ENCODE assay signal across 8 cellular contexts in the genomic region with DNA sequence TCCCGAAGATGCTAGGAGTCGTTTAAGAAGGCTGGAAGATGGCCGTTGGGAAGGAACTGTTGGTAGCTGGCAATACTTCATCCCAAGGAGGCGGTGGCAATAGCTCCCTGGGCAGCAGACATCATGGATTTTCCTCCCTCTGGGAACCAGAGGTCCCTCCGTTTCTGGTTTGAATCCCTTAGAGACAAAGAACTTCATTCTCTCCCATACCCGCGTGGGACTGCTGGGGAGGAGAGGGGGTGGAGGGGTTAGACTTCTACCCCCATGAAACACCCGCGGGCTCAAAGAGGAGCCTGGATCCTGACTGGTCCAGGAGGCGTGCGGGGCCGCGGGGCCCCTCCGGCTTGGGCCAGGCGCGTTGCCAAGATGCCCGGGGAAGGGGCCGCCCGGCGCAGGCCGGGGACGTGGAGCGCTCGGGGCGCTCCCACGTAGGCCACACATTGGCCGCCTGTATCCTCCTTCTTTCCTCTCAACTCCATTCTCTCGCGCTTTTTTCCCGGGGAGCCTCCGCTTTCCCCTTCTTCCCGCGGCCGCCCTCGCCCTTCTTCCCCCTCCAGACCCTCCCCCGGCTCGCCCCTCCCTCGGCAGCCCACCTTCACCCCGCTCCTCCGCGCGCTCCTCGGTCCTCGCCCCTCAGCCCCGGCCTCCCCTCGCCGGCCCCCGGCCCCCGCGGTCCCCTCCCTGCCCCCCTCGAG. TPM values are rescaled to one million over a fixed set of nuclear protein-coding genes. Genes with fewer than 3 reads are reported as not detected.
DNase-seq lines count a peak whose midpoint lies in the region; ATAC-seq and TF ChIP-seq lines count a peak whose summit lies in the region.

No MANE protein-coding gene starts in this region.

- no peaks in the 10 kb centered on the region for H3K27me3 Mint-ChIP-seq in activated CD8-positive, alpha-beta T cell treated with anti-CD3 and anti-CD28 coated beads, Interleukin-2, amount 10 ng/mL, durations not matched to agents 7 days and 5 days (ENCODE audit: low read depth)
- H3K27me3 Mint-ChIP-seq in natural killer cell treated with Interleukin-12 subunit alpha and Interleukin-12 subunit beta and Interleukin-15 and Interleukin-18, amount 100 ng/mL, for 72 hours = no peaks in the 10 kb centered on the region

- H3K4me2 ChIP-seq in fibroblast of lung (ENCODE audit: extremely low read depth, insufficient read depth, low read length) = peak overlapping the region; percentile 70

- H4K20me1 ChIP-seq in fibroblast of lung (ENCODE audit: control insufficient read depth, extremely low read depth, insufficient read depth, low read length) = peaks cover 2% of the 10 kb centered on the region

- peak; percentile 36 for ATAC-seq in activated CD8-positive, alpha-beta T cell treated with anti-CD3 and anti-CD28 coated beads, Interleukin-2, amount 10 ng/mL, durations not matched to agents 7 days and 5 days
- peak; percentile 22 to 43 for ATAC-seq in natural killer cell treated with Interleukin-12 subunit alpha and Interleukin-12 subunit beta and Interleukin-15 and Interleukin-18, amount 100 ng/mL, for 72 hours
- ATAC-seq in GM19351 (IDR thresholded peaks at IDR 0.05; ENCODE audit: unreplicated experiment) (no peak), GM21528 (IDR thresholded peaks at IDR 0.05; ENCODE audit: low FRiP score, unreplicated experiment) (no peak)

- peaks cover 2% of the 10 kb centered on the region for H3K4me1 ChIP-seq in fibroblast of lung (ENCODE audit: control insufficient read depth, extremely low read depth, insufficient read depth, low read length)

- no peak for TF ChIP-seq CTCF in fibroblast of lung (conservative IDR thresholded peaks at IDR 0.05 in 1 of 2, IDR thresholded peaks at IDR 0.05 in 1 of 2; ENCODE audit: low read depth in 1 of 2, low read length in 2 of 2)

- peak; percentile 35 for DNase-seq in activated naive CD4-positive, alpha-beta T cell treated with Interleukin-2 at 50 U/mL for 16 hours
- no peak for DNase-seq in activated naive CD4-positive, alpha-beta T cell (lab: John Stamatoyannopoulos, UW)
- DNase-seq in Kasumi-1 (lab: John Stamatoyannopoulos, UW) = peak; percentile 17 to 60
- peak; percentile 36 for DNase-seq in activated CD8-positive, alpha-beta T cell treated with anti-CD3 and anti-CD28 coated beads, Interleukin-2, amount 10 ng/mL, durations not matched to agents 7 days and 5 days
- peak; percentile 51 to 56 for DNase-seq in fibroblast of lung (ENCODE audit: low read depth in 2 of 2)
- no peak for DNase-seq in natural killer cell treated with Interleukin-12 subunit alpha and Interleukin-12 subunit beta and Interleukin-15 and Interleukin-18, amount 100 ng/mL, for 72 hours (ENCODE audit: low spot score)

- CTCF ChIA-PET in activated CD8-positive, alpha-beta T cell treated with anti-CD3 and anti-CD28 coated beads, Interleukin-2, amount 10 ng/mL, durations not matched to agents 7 days and 5 days (lab: Charles Lee) = interaction anchor here (0.9 to 7.9 kb wide), 10 partner anchors 8 to 59 kb away, joined by 3 to 124 read pairs (median 4); a partner anchor contains a TSS

- peak overlapping the region; percentile 83 for H3K27ac Mint-ChIP-seq in activated CD8-positive, alpha-beta T cell treated with anti-CD3 and anti-CD28 coated beads, Interleukin-2, amount 10 ng/mL, durations not matched to agents 7 days and 5 days
- peak overlapping the region; percentile 70 to 82 for H3K27ac Mint-ChIP-seq in natural killer cell treated with Interleukin-12 subunit alpha and Interleukin-12 subunit beta and Interleukin-15 and Interleukin-18, amount 100 ng/mL, for 72 hours

- peak overlapping the region; percentile 85 for H3K27ac ChIP-seq in fibroblast of lung (ENCODE audit: insufficient read depth, low read length)

- POLR2A ChIA-PET in activated CD8-positive, alpha-beta T cell treated with anti-CD3 and anti-CD28 coated beads, Interleukin-2, amount 10 ng/mL, durations not matched to agents 7 days and 5 days (lab: Charles Lee) = interaction anchor here (0.6 to 5.5 kb wide), 7 partner anchors 8 to 139 kb away, joined by 3 to 63 read pairs (median 5); a partner anchor contains a TSS

- peaks cover 3% of the 10 kb centered on the region for H3K36me3 ChIP-seq in fibroblast of lung (ENCODE audit: control insufficient read depth, insufficient read depth, low read length)

- peaks cover 52% of the 10 kb centered on the region for H3K79me2 ChIP-seq in fibroblast of lung (ENCODE audit: control insufficient read depth, insufficient read depth, low read length)

- no peaks in the 10 kb centered on the region for H3K27me3 ChIP-seq in fibroblast of lung (ENCODE audit: control insufficient read depth, insufficient read depth, low read length)

- H3K4me1 Mint-ChIP-seq in activated CD8-positive, alpha-beta T cell treated with anti-CD3 and anti-CD28 coated beads, Interleukin-2, amount 10 ng/mL, durations not matched to agents 7 days and 5 days (ENCODE audit: low read depth) = peaks cover 37% of the 10 kb centered on the region
- H3K4me1 Mint-ChIP-seq in natural killer cell treated with Interleukin-12 subunit alpha and Interleukin-12 subunit beta and Interleukin-15 and Interleukin-18, amount 100 ng/mL, for 72 hours (ENCODE audit: low read depth in 2 of 2) = peaks cover 31 to 37% of the 10 kb centered on the region in 2 donors

- H3K4me3 ChIP-seq in fibroblast of lung (replicated peaks in 1 of 4; ENCODE audit: control extremely low read depth in 1 of 4, insufficient read depth in 1 of 4, low read depth in 3 of 4, low read length in 4 of 4) = peak overlapping the region; percentile 49 to 98 (median 78)

- H3K4me3 Mint-ChIP-seq in activated CD8-positive, alpha-beta T cell treated with anti-CD3 and anti-CD28 coated beads, Interleukin-2, amount 10 ng/mL, durations not matched to agents 7 days and 5 days = peak overlapping the region; percentile 77
- peak overlapping the region; percentile 81 for H3K4me3 Mint-ChIP-seq in natural killer cell treated with Interleukin-12 subunit alpha and Interleukin-12 subunit beta and Interleukin-15 and Interleukin-18, amount 100 ng/mL, for 72 hours

- H3K9me3 ChIP-seq in fibroblast of lung (ENCODE audit: control insufficient read depth, insufficient read depth, low read depth, low read length) = no peaks in the 10 kb centered on the region

- no peak overlapping the region for H2AFZ ChIP-seq in fibroblast of lung (ENCODE audit: low read length)

- H3K9ac ChIP-seq in fibroblast of lung (ENCODE audit: insufficient read depth, low read length) = peak overlapping the region; percentile 60

- H3K9me3 Mint-ChIP-seq in activated CD8-positive, alpha-beta T cell treated with anti-CD3 and anti-CD28 coated beads, Interleukin-2, amount 10 ng/mL, durations not matched to agents 7 days and 5 days (ENCODE audit: insufficient read depth) = no peaks in the 10 kb centered on the region
- H3K9me3 Mint-ChIP-seq in natural killer cell treated with Interleukin-12 subunit alpha and Interleukin-12 subunit beta and Interleukin-15 and Interleukin-18, amount 100 ng/mL, for 72 hours = no peaks in the 10 kb centered on the region

- H3K36me3 Mint-ChIP-seq in activated CD8-positive, alpha-beta T cell treated with anti-CD3 and anti-CD28 coated beads, Interleukin-2, amount 10 ng/mL, durations not matched to agents 7 days and 5 days (ENCODE audit: low read depth) = peaks cover 23% of the 10 kb centered on the region
- H3K36me3 Mint-ChIP-seq in natural killer cell treated with Interleukin-12 subunit alpha and Interleukin-12 subunit beta and Interleukin-15 and Interleukin-18, amount 100 ng/mL, for 72 hours = peaks cover 11% of the 10 kb centered on the region

RNA-seq across cellular contexts. Expression of a gene that starts 0.4 kb away (rescaled TPM):
- total RNA-seq in activated CD8-positive, alpha-beta T cell treated with anti-CD3 and anti-CD28 coated beads, Interleukin-2, amount 10 ng/mL, durations not matched to agents 7 days and 5 days = 10 to 100 TPM; 80.5 to 83.2 TPM
- total RNA-seq in fibroblast of lung = 43.9 and 52.4 TPM in 2 replicates
- 65.6 and 86.3 TPM in 2 replicates for polyA plus RNA-seq in fibroblast of lung
- polyA plus RNA-seq in fibroblast of lung (2012) = 44.7 and 60.6 TPM in 2 replicates
- polyA minus RNA-seq in fibroblast of lung (ENCODE audit: low replicate concordance) = 8.0 and 11.3 TPM in 2 replicates
- 100 to 1,000 TPM in 1 of 2 donors, 10 to 100 TPM in 1; 79.8 to 102 TPM for total RNA-seq in natural killer cell treated with Interleukin-12 subunit alpha and Interleukin-12 subunit beta and Interleukin-15 and Interleukin-18, amount 100 ng/mL, for 72 hours

RNA-seq across cellular contexts. Expression of a gene that starts 19.0 kb away (rescaled TPM):
- 10 to 100 TPM; 66.2 to 67.7 TPM for total RNA-seq in activated CD8-positive, alpha-beta T cell treated with anti-CD3 and anti-CD28 coated beads, Interleukin-2, amount 10 ng/mL, durations not matched to agents 7 days and 5 days
- total RNA-seq in fibroblast of lung = 24.9 and 26.8 TPM in 2 replicates
- 38.8 and 45.7 TPM in 2 replicates for polyA plus RNA-seq in fibroblast of lung
- 37.0 and 38.7 TPM in 2 replicates for polyA plus RNA-seq in fibroblast of lung (2012)
- 48.8 and 56.0 TPM in 2 replicates for polyA minus RNA-seq in fibroblast of lung (ENCODE audit: low replicate concordance)
- total RNA-seq in natural killer cell treated with Interleukin-12 subunit alpha and Interleukin-12 subunit beta and Interleukin-15 and Interleukin-18, amount 100 ng/mL, for 72 hours = 100 to 1,000 TPM in 1 of 2 donors, 10 to 100 TPM in 1; 83.1 to 101 TPM

RNA-seq across cellular contexts. Expression of a gene that starts 20.9 kb away (rescaled TPM):
- total RNA-seq in activated CD8-positive, alpha-beta T cell treated with anti-CD3 and anti-CD28 coated beads, Interleukin-2, amount 10 ng/mL, durations not matched to agents 7 days and 5 days = 1 to 10 TPM; 4.1 to 4.9 TPM
- total RNA-seq in fibroblast of lung = 1.8 and 5.3 TPM in 2 replicates
- 3.3 and 4.0 TPM in 2 replicates for polyA plus RNA-seq in fibroblast of lung
- polyA plus RNA-seq in fibroblast of lung (2012) = 9.4 and 10.7 TPM in 2 replicates
- polyA minus RNA-seq in fibroblast of lung (ENCODE audit: low replicate concordance) = 21.2 and 35.6 TPM in 2 replicates
- 1 to 10 TPM; 1.4 to 5.4 TPM for total RNA-seq in natural killer cell treated with Interleukin-12 subunit alpha and Interleukin-12 subunit beta and Interleukin-15 and Interleukin-18, amount 100 ng/mL, for 72 hours

RNA-seq across cellular contexts. Expression of a gene that starts 55.9 kb away (rescaled TPM):
- 1 to 10 TPM; 4.8 to 5.3 TPM for total RNA-seq in activated CD8-positive, alpha-beta T cell treated with anti-CD3 and anti-CD28 coated beads, Interleukin-2, amount 10 ng/mL, durations not matched to agents 7 days and 5 days
- 1.2 and 1.3 TPM in 2 replicates for total RNA-seq in fibroblast of lung
- polyA plus RNA-seq in fibroblast of lung = 1.6 and 1.7 TPM in 2 replicates
- 1.1 and 1.8 TPM in 2 replicates for polyA plus RNA-seq in fibroblast of lung (2012)
- 5.5 and 10.5 TPM in 2 replicates for polyA minus RNA-seq in fibroblast of lung (ENCODE audit: low replicate concordance)
- total RNA-seq in natural killer cell treated with Interleukin-12 subunit alpha and Interleukin-12 subunit beta and Interleukin-15 and Interleukin-18, amount 100 ng/mL, for 72 hours = 10 to 100 TPM in 1 of 2 donors, 1 to 10 TPM in 1; 5.9 to 17.2 TPM

RNA-seq across cellular contexts. Expression of a gene that starts 58.6 kb away (rescaled TPM):
- 1 to 10 TPM; 8.7 to 9.7 TPM for total RNA-seq in activated CD8-positive, alpha-beta T cell treated with anti-CD3 and anti-CD28 coated beads, Interleukin-2, amount 10 ng/mL, durations not matched to agents 7 days and 5 days
- total RNA-seq in fibroblast of lung = 49.8 and 52.8 TPM in 2 replicates
- polyA plus RNA-seq in fibroblast of lung = 27.2 and 30.8 TPM in 2 replicates
- polyA plus RNA-seq in fibroblast of lung (2012) = 34.3 and 34.9 TPM in 2 replicates
- 43.5 and 67.0 TPM in 2 replicates for polyA minus RNA-seq in fibroblast of lung (ENCODE audit: low replicate concordance)
- total RNA-seq in natural killer cell treated with Interleukin-12 subunit alpha and Interleukin-12 subunit beta and Interleukin-15 and Interleukin-18, amount 100 ng/mL, for 72 hours = 10 to 100 TPM in 1 of 2 donors, 1 to 10 TPM in 1; 4.9 to 10.9 TPM

Comparison
In these comparisons a context has a peak if more than half of its experiments do, and no peak if none do; other contexts are left out.
1. DNase-seq: peak in activated naive CD4-positive, alpha-beta T cell treated with Interleukin-2 at 50 U/mL for 16 hours (single experiment), Kasumi-1 (2 of 2), activated CD8-positive, alpha-beta T cell treated with anti-CD3 and anti-CD28 coated beads, Interleukin-2, amount 10 ng/mL, durations not matched to agents 7 days and 5 days (single experiment) and fibroblast of lung (2 of 2); none in activated naive CD4-positive, alpha-beta T cell (0 of 4) and natural killer cell treated with Interleukin-12 subunit alpha and Interleukin-12 subunit beta and Interleukin-15 and Interleukin-18, amount 100 ng/mL, for 72 hours (single experiment).
2. ATAC-seq: peak in activated CD8-positive, alpha-beta T cell treated with anti-CD3 and anti-CD28 coated beads, Interleukin-2, amount 10 ng/mL, durations not matched to agents 7 days and 5 days (single experiment) and natural killer cell treated with Interleukin-12 subunit alpha and Interleukin-12 subunit beta and Interleukin-15 and Interleukin-18, amount 100 ng/mL, for 72 hours (2 of 2); none in GM19351 (single experiment) and GM21528 (single experiment).